Comparison of ENCODE assay signal across 2 cellular contexts in the genomic region with DNA sequence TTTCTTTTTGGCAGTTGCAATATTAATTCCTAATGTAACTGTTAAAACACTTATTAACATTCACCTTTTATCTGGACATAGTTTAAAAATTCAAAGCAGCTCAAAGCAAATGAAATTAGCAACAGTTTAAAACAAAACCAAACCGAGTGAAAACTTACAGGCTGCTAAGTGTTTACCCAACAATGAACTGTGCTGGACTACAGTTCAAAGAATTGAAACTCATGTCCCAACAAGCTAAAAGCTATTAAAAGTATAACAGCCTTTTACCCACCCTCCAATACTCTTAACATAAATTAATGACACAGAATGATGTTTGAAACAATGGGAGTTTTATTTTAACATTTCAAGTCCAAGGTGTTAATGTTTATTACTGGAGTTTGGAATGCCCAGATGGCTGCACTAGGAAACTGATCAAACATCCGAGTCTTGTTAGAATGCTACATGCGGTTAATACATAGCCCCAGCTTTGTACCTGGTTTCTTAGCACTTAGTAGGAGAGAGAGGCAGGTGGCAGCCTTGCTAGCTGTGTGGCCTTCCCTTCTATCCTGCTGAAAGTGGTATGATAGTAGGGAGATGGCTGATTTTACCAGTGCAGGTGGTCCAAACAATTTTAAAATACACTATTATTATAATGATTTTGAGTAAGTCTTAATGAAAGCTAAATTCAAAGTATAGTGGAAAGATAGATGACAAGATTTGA.
TF ChIP-seq lines count a peak whose summit lies in the region.

No MANE protein-coding gene starts in this region.

TF ChIP-seq in SK-N-SH, 30 proteins besides CTCF, POLR2A, EP300 and RAD21 (continued from another document):
- TF ChIP-seq, protein P1, sequence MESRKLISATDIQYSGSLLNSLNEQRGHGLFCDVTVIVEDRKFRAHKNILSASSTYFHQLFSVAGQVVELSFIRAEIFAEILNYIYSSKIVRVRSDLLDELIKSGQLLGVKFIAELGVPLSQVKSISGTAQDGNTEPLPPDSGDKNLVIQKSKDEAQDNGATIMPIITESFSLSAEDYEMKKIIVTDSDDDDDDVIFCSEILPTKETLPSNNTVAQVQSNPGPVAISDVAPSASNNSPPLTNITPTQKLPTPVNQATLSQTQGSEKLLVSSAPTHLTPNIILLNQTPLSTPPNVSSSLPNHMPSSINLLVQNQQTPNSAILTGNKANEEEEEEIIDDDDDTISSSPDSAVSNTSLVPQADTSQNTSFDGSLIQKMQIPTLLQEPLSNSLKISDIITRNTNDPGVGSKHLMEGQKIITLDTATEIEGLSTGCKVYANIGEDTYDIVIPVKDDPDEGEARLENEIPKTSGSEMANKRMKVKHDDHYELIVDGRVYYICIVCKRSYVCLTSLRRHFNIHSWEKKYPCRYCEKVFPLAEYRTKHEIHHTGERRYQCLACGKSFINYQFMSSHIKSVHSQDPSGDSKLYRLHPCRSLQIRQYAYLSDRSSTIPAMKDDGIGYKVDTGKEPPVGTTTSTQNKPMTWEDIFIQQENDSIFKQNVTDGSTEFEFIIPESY (IDR thresholded peaks at IDR 0.05; ENCODE audit: borderline replicate concordance, low read depth), result no peak
- TF ChIP-seq YY1 (IDR thresholded peaks at IDR 0.05; ENCODE audit: low read depth), result no peak
- no peak for TF ChIP-seq NRF1 (IDR thresholded peaks at IDR 0.05; ENCODE audit: low read depth, low read length)
- TF ChIP-seq MXI1 (IDR thresholded peaks at IDR 0.05; ENCODE audit: low read depth, low read length), result no peak
- TF ChIP-seq GABPA (IDR thresholded peaks at IDR 0.05; ENCODE audit: low read depth), result no peak
- no peak for TF ChIP-seq FOSL2 (IDR thresholded peaks at IDR 0.05; ENCODE audit: borderline replicate concordance, low read depth)

TF ChIP-seq in SK-N-SH treated with all-trans-retinoic acid at 6 μM for 48 hours, 23 proteins besides CTCF, POLR2A, EP300 and RAD21 (continued from another document):
- TF ChIP-seq, protein P2, sequence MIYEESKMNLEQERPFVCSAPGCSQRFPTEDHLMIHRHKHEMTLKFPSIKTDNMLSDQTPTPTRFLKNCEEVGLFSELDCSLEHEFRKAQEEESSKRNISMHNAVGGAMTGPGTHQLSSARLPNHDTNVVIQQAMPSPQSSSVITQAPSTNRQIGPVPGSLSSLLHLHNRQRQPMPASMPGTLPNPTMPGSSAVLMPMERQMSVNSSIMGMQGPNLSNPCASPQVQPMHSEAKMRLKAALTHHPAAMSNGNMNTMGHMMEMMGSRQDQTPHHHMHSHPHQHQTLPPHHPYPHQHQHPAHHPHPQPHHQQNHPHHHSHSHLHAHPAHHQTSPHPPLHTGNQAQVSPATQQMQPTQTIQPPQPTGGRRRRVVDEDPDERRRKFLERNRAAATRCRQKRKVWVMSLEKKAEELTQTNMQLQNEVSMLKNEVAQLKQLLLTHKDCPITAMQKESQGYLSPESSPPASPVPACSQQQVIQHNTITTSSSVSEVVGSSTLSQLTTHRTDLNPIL (CRISPR knock-in tag; IDR thresholded peaks at IDR 0.05; ENCODE audit: low read depth), result no peak
- TF ChIP-seq ZFP30 (CRISPR knock-in tag; IDR thresholded peaks at IDR 0.05), result no peak
